ENCODE assay signal across 1 cellular context in genomic region chr6:169253745-169254238, GRCh38.
A peak's percentile ranks its signal among the peaks of the same experiment; 100 is the strongest.
TF ChIP-seq lines count a peak whose summit lies in the region.

TSS of gene THBS2 (minus strand) at chr6:169253846. CDS start at chr6:169250784, 3,062 bp downstream.

TF ChIP-seq in SK-N-SH, 30 proteins besides CTCF, POLR2A, EP300 and RAD21 (continued from another document):
- peak; percentile 58; the same call in 1 of the 2 replicates for TF ChIP-seq SIN3A (IDR thresholded peaks at IDR 0.05; ENCODE audit: borderline replicate concordance, low read depth, low read length)
- no peak for TF ChIP-seq ELF1 (IDR thresholded peaks at IDR 0.05)
- no peak for TF ChIP-seq GABPA (IDR thresholded peaks at IDR 0.05; ENCODE audit: low read depth)
- peak; percentile 53; the same call in 1 of the 2 replicates for TF ChIP-seq TCF12 (IDR thresholded peaks at IDR 0.05)
- no peak for TF ChIP-seq ZBTB33 (IDR thresholded peaks at IDR 0.05; ENCODE audit: borderline replicate concordance, low read depth)
